ENCODE assay signal across 10 cellular contexts in genomic region chr17:47252766-47253512, GRCh38. TPM values are rescaled to one million over a fixed set of nuclear protein-coding genes. Genes with fewer than 3 reads are reported as not detected.
DNase-seq lines count a peak whose midpoint lies in the region; ATAC-seq and TF ChIP-seq lines count a peak whose summit lies in the region.
"Had no signal": no experiment of that assay in that cellular context is flagged by ENCODE, and none has a peak within 500 bp of the region (broad histone marks: within the 10 kb centered on the region; RNA-seq: fewer than 3 reads in every experiment).

No MANE protein-coding gene starts in this region.

- peak overlapping the region; percentile 100 for H3K4me2 ChIP-seq in hepatocyte

- peaks cover 43% of the 10 kb centered on the region for H3K4me1 Mint-ChIP-seq in WTC11
- H3K4me1 Mint-ChIP-seq in stimulated activated effector memory CD8-positive, alpha-beta T cell treated with anti-CD3 and anti-CD28 coated beads, Interleukin-12 subunit alpha, Interleukin-12 subunit beta, amount 100 ng/mL, for 72 hours = peaks cover 18% of the 10 kb centered on the region

- peaks cover 4% of the 10 kb centered on the region; the same call in 1 of the 2 replicates for H3K9me3 Mint-ChIP-seq in WTC11
- H3K9me3 Mint-ChIP-seq in stimulated activated effector memory CD8-positive, alpha-beta T cell treated with anti-CD3 and anti-CD28 coated beads, Interleukin-12 subunit alpha, Interleukin-12 subunit beta, amount 100 ng/mL, for 72 hours = no peaks in the 10 kb centered on the region

- peak overlapping the region; percentile 63 for H2AFZ ChIP-seq in hepatocyte

- H3K36me3 ChIP-seq in hepatocyte (replicated peaks; ENCODE audit: insufficient read depth, low read depth) = no peaks in the 10 kb centered on the region

- POLR2A ChIA-PET in WTC11 (lab: Charles Lee) = no interaction called here

- peak overlapping the region; percentile 90 for H3K4me3 ChIP-seq in hepatocyte

- ATAC-seq in WTC11 (no peak), GM18861 (IDR thresholded peaks at IDR 0.05; ENCODE audit: unreplicated experiment) (no peak)
- ATAC-seq in stimulated activated effector memory CD8-positive, alpha-beta T cell treated with anti-CD3 and anti-CD28 coated beads, Interleukin-12 subunit alpha, Interleukin-12 subunit beta, amount 100 ng/mL, for 72 hours = no peak

- H4K20me1 ChIP-seq in hepatocyte (ENCODE audit: insufficient read depth, poor library complexity, severe bottlenecking) = no peaks in the 10 kb centered on the region

- H3K27me3 Mint-ChIP-seq in WTC11 (ENCODE audit: low read depth) = peaks cover 57% of the 10 kb centered on the region

- peaks cover 8% of the 10 kb centered on the region for H3K4me1 ChIP-seq in hepatocyte (ENCODE audit: insufficient read depth)

- peak overlapping the region; percentile 71 for H3K4me3 Mint-ChIP-seq in WTC11
- peak overlapping the region; percentile 94 for H3K4me3 Mint-ChIP-seq in stimulated activated effector memory CD8-positive, alpha-beta T cell treated with anti-CD3 and anti-CD28 coated beads, Interleukin-12 subunit alpha, Interleukin-12 subunit beta, amount 100 ng/mL, for 72 hours

- H3K79me2 ChIP-seq in hepatocyte = no peaks in the 10 kb centered on the region

- peak overlapping the region; percentile 23 for H3K27ac ChIP-seq in hepatocyte
- H3K27ac ChIP-seq: 22Rv1 had no signal

- CTCF ChIA-PET in WTC11 (lab: Charles Lee) = interaction anchor here (1.0 to 2.9 kb wide), 3 partner anchors 23 to 57 kb away, joined by 3 to 11 read pairs (median 5); no protein-coding TSS in a partner anchor

- H3K9me3 ChIP-seq in hepatocyte (ENCODE audit: low read depth) = no peaks in the 10 kb centered on the region

- H3K36me3 Mint-ChIP-seq in WTC11 = no peaks in the 10 kb centered on the region
- no peaks in the 10 kb centered on the region for H3K36me3 Mint-ChIP-seq in stimulated activated effector memory CD8-positive, alpha-beta T cell treated with anti-CD3 and anti-CD28 coated beads, Interleukin-12 subunit alpha, Interleukin-12 subunit beta, amount 100 ng/mL, for 72 hours

- WGBS in hepatocyte (ENCODE audit: low lambda C conversion rate, missing lambda C conversion rate) = 83% methylated on average over 10 of the region's 10 CpGs

- H3K27me3 ChIP-seq in hepatocyte = peaks cover 34% of the 10 kb centered on the region

- DNase-seq in DMS53 (lab: John Stamatoyannopoulos, UW) = peak; percentile 26
- no peak for DNase-seq in DMS53 treated with DMSO at 0.1 percent for 48 hours (lab: John Stamatoyannopoulos, UW; ENCODE audit: unreplicated experiment)
- no peak for DNase-seq in WTC11 (ENCODE audit: low spot score)
- DNase-seq in hepatocyte (ENCODE audit: low spot score) = no peak
- no peak for DNase-seq in stimulated activated effector memory CD8-positive, alpha-beta T cell treated with anti-CD3 and anti-CD28 coated beads, Interleukin-12 subunit alpha, Interleukin-12 subunit beta, amount 100 ng/mL, for 72 hours (ENCODE audit: low spot score in 2 of 2)
- no peak for DNase-seq in NCI-H1048 (lab: John Stamatoyannopoulos, UW)
- DNase-seq in SK-N-DZ (ENCODE audit: low spot score) = no peak

- H3K9me2 ChIP-seq in hepatocyte (replicated peaks; ENCODE audit: insufficient read depth) = no peaks in the 10 kb centered on the region

- no peak for TF ChIP-seq CTCF in WTC11 (IDR thresholded peaks at IDR 0.05)
- TF ChIP-seq CTCF in hepatocyte (IDR thresholded peaks at IDR 0.05; ENCODE audit: poor library complexity) = no peak

- H3K27ac Mint-ChIP-seq in WTC11 = no peak overlapping the region
- no peak overlapping the region for H3K27ac Mint-ChIP-seq in stimulated activated effector memory CD8-positive, alpha-beta T cell treated with anti-CD3 and anti-CD28 coated beads, Interleukin-12 subunit alpha, Interleukin-12 subunit beta, amount 100 ng/mL, for 72 hours

TF ChIP-seq in WTC11, 78 proteins besides CTCF, POLR2A, EP300 and RAD21 (continues in another document):
- TF ChIP-seq PREB (CRISPR knock-in tag; IDR thresholded peaks at IDR 0.05; ENCODE audit: borderline replicate concordance) = no peak
- TF ChIP-seq STAT6 (CRISPR knock-in tag; conservative IDR thresholded peaks at IDR 0.05; ENCODE audit: low read depth) = no peak
- no peak for TF ChIP-seq HMGA2 (CRISPR knock-in tag; IDR thresholded peaks at IDR 0.05)
- TF ChIP-seq ZNF121 (CRISPR knock-in tag; IDR thresholded peaks at IDR 0.05) = no peak
- TF ChIP-seq GTF2I (CRISPR knock-in tag; conservative IDR thresholded peaks at IDR 0.05) = no peak
- TF ChIP-seq MLX (CRISPR knock-in tag; IDR thresholded peaks at IDR 0.05) = no peak
- TF ChIP-seq CDX4 (CRISPR knock-in tag; IDR thresholded peaks at IDR 0.05; ENCODE audit: borderline replicate concordance) = no peak
- TF ChIP-seq RELA (CRISPR knock-in tag; IDR thresholded peaks at IDR 0.05; ENCODE audit: borderline replicate concordance) = no peak
- no peak for TF ChIP-seq RORB (CRISPR knock-in tag; IDR thresholded peaks at IDR 0.05)
- TF ChIP-seq FOXJ3 (CRISPR knock-in tag; IDR thresholded peaks at IDR 0.05; ENCODE audit: borderline replicate concordance) = no peak
- no peak for TF ChIP-seq ZNF671 (CRISPR knock-in tag; IDR thresholded peaks at IDR 0.05)
- no peak for TF ChIP-seq ETV6 (CRISPR knock-in tag; IDR thresholded peaks at IDR 0.05)

RNA-seq across cellular contexts. Expression of gene ITGB3, which starts 0.7 kb away (rescaled TPM):
- total RNA-seq in WTC11 (2021) (0.04 to 0.14 TPM (median 0.09 TPM) in 3 replicates), hepatocyte (1.4 TPM in 2 replicates)
- polyA plus RNA-seq in hepatocyte = 0.66 and 0.95 TPM in 2 replicates
- not detected in 2 replicates for polyA plus RNA-seq in SK-N-DZ (2014; cell fraction: cytosol; rRNA removed)
- polyA plus RNA-seq in SK-N-DZ (2014; cell fraction: nucleus; rRNA removed) = 0.44 TPM in 1 of 2 replicates, not detected in the other

RNA-seq across cellular contexts. Expression of gene MYL4, which starts 43.8 kb away (rescaled TPM):
- total RNA-seq in WTC11 (2021) (0.50 TPM in 1 of 3 replicates, not detected in the others), hepatocyte (4.3 and 10.2 TPM in 2 replicates)
- polyA plus RNA-seq in hepatocyte = 28.6 and 28.7 TPM in 2 replicates
- polyA plus RNA-seq in SK-N-DZ (2014; cell fraction: cytosol; rRNA removed) = not detected in 2 replicates
- polyA plus RNA-seq in SK-N-DZ (2014; cell fraction: nucleus; rRNA removed) = 0.47 TPM in 1 of 2 replicates, not detected in the other
- total RNA-seq: esophagus mucosa had no signal
